ENCODE assay signal across 6 cellular contexts in the genomic region with DNA sequence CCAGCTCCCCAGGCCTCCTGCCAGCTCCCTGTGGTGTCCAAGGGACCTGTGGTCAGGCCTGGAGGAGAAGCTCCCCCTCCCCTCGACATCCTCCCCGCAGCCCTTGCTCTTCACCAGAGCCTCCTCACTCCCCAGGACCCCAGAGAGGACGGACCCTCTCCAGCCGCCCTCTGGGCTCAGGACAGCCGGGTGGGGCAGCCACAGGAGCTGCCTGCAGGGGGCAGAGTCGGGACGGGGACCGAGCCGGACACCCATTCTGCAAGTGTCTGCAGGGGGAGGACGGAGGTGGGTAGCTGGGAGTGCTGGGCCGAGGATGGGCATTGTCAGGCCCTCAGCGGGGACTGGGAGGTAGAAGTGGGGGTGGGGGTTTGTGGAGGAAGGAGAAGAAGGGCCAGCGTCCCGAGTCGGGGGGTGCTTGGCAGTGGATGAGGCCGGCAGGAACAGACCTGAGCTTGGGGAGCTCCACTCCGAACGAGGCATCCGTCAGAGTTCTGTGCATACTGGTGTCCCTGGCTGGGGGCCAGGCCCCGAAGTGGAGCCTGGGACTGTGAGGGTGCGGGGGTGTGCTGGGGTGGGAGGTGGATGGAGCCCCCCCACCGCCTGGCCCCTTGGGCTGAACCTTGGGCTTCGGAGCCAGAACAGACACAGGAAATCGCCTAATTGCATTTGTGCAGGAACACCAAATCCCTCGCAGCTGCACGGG. TPM values are rescaled to one million over a fixed set of nuclear protein-coding genes. Genes with fewer than 3 reads are reported as not detected.
A peak's percentile ranks its signal among the peaks of the same experiment; 100 is the strongest.
DNase-seq lines count a peak whose midpoint lies in the region; ATAC-seq and TF ChIP-seq lines count a peak whose summit lies in the region.

No MANE protein-coding gene starts in this region.

- H3K4me2 ChIP-seq in OCI-LY7 (ENCODE audit: low read length): no peak overlapping the region

- no TSS peak for BruUV-seq in OCI-LY7 (replicated peaks; lab: Mats Ljungman, UMichigan)

- H3K4me3 Mint-ChIP-seq in CD4-positive, alpha-beta T cell: no peak overlapping the region

- H3K4me1 ChIP-seq in OCI-LY7 (ENCODE audit: insufficient read depth, low read length, poor library complexity, severe bottlenecking): peaks cover 8% of the 10 kb centered on the region

- CTCF ChIA-PET in CD4-positive, alpha-beta T cell (lab: Charles Lee): interaction anchor here (1.0 kb wide), 1 partner anchor 183 kb away, joined by 3 read pairs; no protein-coding TSS in a partner anchor
- CTCF ChIA-PET in OCI-LY7 (lab: Charles Lee; ENCODE audit: unreplicated experiment): no interaction called here

- H3K9me3 Mint-ChIP-seq in CD4-positive, alpha-beta T cell: no peaks in the 10 kb centered on the region
- no peaks in the 10 kb centered on the region for H3K9me3 Mint-ChIP-seq in activated naive CD4-positive, alpha-beta T cell treated with anti-CD3 and anti-CD28 coated beads, Interleukin-2, amount 50 U/mL, for 72 hours

- POLR2A ChIA-PET in CD4-positive, alpha-beta T cell (lab: Charles Lee): interaction anchor here (1.1 to 1.7 kb wide), 4 partner anchors 23 to 41 kb away, joined by 3 to 7 read pairs (median 5); no protein-coding TSS in a partner anchor
- POLR2A ChIA-PET in OCI-LY7 (lab: Charles Lee): no interaction called here

- peak in 2 of 10 experiments; percentile 4 to 40 for DNase-seq in CD4-positive, alpha-beta T cell
- DNase-seq in OCI-LY7 (ENCODE audit: low spot score) (peak; percentile 18), left ventricle myocardium superior (peak; percentile 88), cerebellar nuclear complex (lab: John Stamatoyannopoulos, UW) (no peak)
- DNase-seq in activated naive CD4-positive, alpha-beta T cell treated with anti-CD3 and anti-CD28 coated beads, Interleukin-2, amount 50 U/mL, for 72 hours (ENCODE audit: low spot score in 2 of 2): no peak

- H3K27ac ChIP-seq in CD4-positive, alpha-beta T cell (ENCODE audit: low read depth, low read length): peak overlapping the region; percentile 13
- H3K27ac ChIP-seq in OCI-LY7 (ENCODE audit: low read depth, low read length, poor library complexity, severe bottlenecking): no peak overlapping the region

- ATAC-seq in CD4-positive, alpha-beta T cell (ENCODE audit: poor library complexity): no peak
- peak; percentile 21 for ATAC-seq in left ventricle myocardium superior
- ATAC-seq in HG03159 (IDR thresholded peaks at IDR 0.05; ENCODE audit: unreplicated experiment): no peak
- ATAC-seq in activated naive CD4-positive, alpha-beta T cell treated with anti-CD3 and anti-CD28 coated beads, Interleukin-2, amount 50 U/mL, for 72 hours: no peak

- TF ChIP-seq CTCF in CD4-positive, alpha-beta T cell (IDR thresholded peaks at IDR 0.05): peak; percentile 19
- TF ChIP-seq CTCF in OCI-LY7 (conservative IDR thresholded peaks at IDR 0.05; ENCODE audit: low read length): peak; percentile 73

- no peaks in the 10 kb centered on the region for H3K36me3 ChIP-seq in OCI-LY7 (ENCODE audit: insufficient read depth, low read length)

- intact Hi-C loops in CD4-positive, alpha-beta T cell (cut with DNase I, micrococcal nuclease): no loop called here
- intact Hi-C loops in OCI-LY7 (cut with micrococcal nuclease; ENCODE audit: unreplicated experiment): no loop called here
- intact Hi-C loops in left ventricle myocardium superior (cut with micrococcal nuclease): no loop called here

- H2AFZ ChIP-seq in OCI-LY7 (ENCODE audit: low read length): no peak overlapping the region

- no peak overlapping the region for H3K27ac Mint-ChIP-seq in CD4-positive, alpha-beta T cell
- H3K27ac Mint-ChIP-seq in activated naive CD4-positive, alpha-beta T cell treated with anti-CD3 and anti-CD28 coated beads, Interleukin-2, amount 50 U/mL, for 72 hours: peak overlapping the region in 1 of 2 donors; percentile 22

- H3K79me2 ChIP-seq in OCI-LY7 (ENCODE audit: insufficient read depth, low read depth, low read length): no peaks in the 10 kb centered on the region

- H3K36me3 Mint-ChIP-seq in CD4-positive, alpha-beta T cell (ENCODE audit: low read depth): peaks cover 17% of the 10 kb centered on the region
- no peaks in the 10 kb centered on the region for H3K36me3 Mint-ChIP-seq in activated naive CD4-positive, alpha-beta T cell treated with anti-CD3 and anti-CD28 coated beads, Interleukin-2, amount 50 U/mL, for 72 hours

- H3K27me3 Mint-ChIP-seq in CD4-positive, alpha-beta T cell: no peaks in the 10 kb centered on the region

- H4K20me1 ChIP-seq in OCI-LY7 (ENCODE audit: insufficient read depth, low read length): no peaks in the 10 kb centered on the region

- H3K4me3 ChIP-seq in OCI-LY7 (ENCODE audit: low read depth, low read length, poor library complexity, severe bottlenecking): no peak overlapping the region

- H3K9me3 ChIP-seq in CD4-positive, alpha-beta T cell (ENCODE audit: control insufficient read depth, low read length): no peaks in the 10 kb centered on the region
- no peaks in the 10 kb centered on the region for H3K9me3 ChIP-seq in OCI-LY7 (ENCODE audit: low read length)

- peaks cover 32% of the 10 kb centered on the region for H3K4me1 Mint-ChIP-seq in CD4-positive, alpha-beta T cell (ENCODE audit: low read depth)

- H3K9me2 ChIP-seq in OCI-LY7 (ENCODE audit: insufficient read depth, low read length): no peaks in the 10 kb centered on the region

- H3K27me3 ChIP-seq in CD4-positive, alpha-beta T cell (ENCODE audit: control insufficient read depth, insufficient read depth, low read length): no peaks in the 10 kb centered on the region

RNA-seq across cellular contexts. Expression of a gene that starts 15.2 kb away (rescaled TPM):
- not detected for total RNA-seq in CD4-positive, alpha-beta T cell
- not detected in 2 replicates for total RNA-seq in OCI-LY7 (2014; rRNA removed; shearing (Covaris generic))
- total RNA-seq in OCI-LY7 (2022): not detected in 2 replicates
- 4.4 TPM for total RNA-seq in left ventricle myocardium superior
- under 1 TPM; 0.12 to 0.20 TPM for total RNA-seq in activated naive CD4-positive, alpha-beta T cell treated with anti-CD3 and anti-CD28 coated beads, Interleukin-2, amount 50 U/mL, for 72 hours

RNA-seq across cellular contexts. Expression of a gene that starts 23.6 kb away (rescaled TPM):
- 100 to 1,000 TPM; 228 to 232 TPM for total RNA-seq in CD4-positive, alpha-beta T cell
- 195 and 232 TPM in 2 replicates for total RNA-seq in OCI-LY7 (2014; rRNA removed; shearing (Covaris generic))
- total RNA-seq in OCI-LY7 (2022) (225 and 303 TPM in 2 replicates), left ventricle myocardium superior (22.9 TPM)
- 100 to 1,000 TPM; 102 to 263 TPM for total RNA-seq in activated naive CD4-positive, alpha-beta T cell treated with anti-CD3 and anti-CD28 coated beads, Interleukin-2, amount 50 U/mL, for 72 hours

RNA-seq across cellular contexts. Expression of a gene that starts 37.7 kb away (rescaled TPM):
- total RNA-seq in CD4-positive, alpha-beta T cell: under 1 TPM in 1 of 2 experiments, not detected in 1; 0.50 TPM
- total RNA-seq in OCI-LY7 (2014; rRNA removed; shearing (Covaris generic)): 2.5 and 7.3 TPM in 2 replicates
- total RNA-seq in OCI-LY7 (2022): 8.7 and 14.3 TPM in 2 replicates
- not detected for total RNA-seq in left ventricle myocardium superior
- total RNA-seq in activated naive CD4-positive, alpha-beta T cell treated with anti-CD3 and anti-CD28 coated beads, Interleukin-2, amount 50 U/mL, for 72 hours: not detected

RNA-seq across cellular contexts. Expression of a gene that starts 41.7 kb away (rescaled TPM):
- not detected for total RNA-seq in CD4-positive, alpha-beta T cell
- total RNA-seq in OCI-LY7 (2014; rRNA removed; shearing (Covaris generic)): not detected in 2 replicates
- total RNA-seq in OCI-LY7 (2022): not detected in 2 replicates
- not detected for total RNA-seq in left ventricle myocardium superior
- not detected for total RNA-seq in activated naive CD4-positive, alpha-beta T cell treated with anti-CD3 and anti-CD28 coated beads, Interleukin-2, amount 50 U/mL, for 72 hours

RNA-seq across cellular contexts. Expression of a gene that starts 43.0 kb away (rescaled TPM):
- 10 to 100 TPM; 19.1 to 21.9 TPM for total RNA-seq in CD4-positive, alpha-beta T cell
- 6.2 and 10.0 TPM in 2 replicates for total RNA-seq in OCI-LY7 (2014; rRNA removed; shearing (Covaris generic))
- total RNA-seq in OCI-LY7 (2022) (4.7 and 5.8 TPM in 2 replicates), left ventricle myocardium superior (46.1 TPM)
- 10 to 100 TPM; 10.3 to 12.9 TPM for total RNA-seq in activated naive CD4-positive, alpha-beta T cell treated with anti-CD3 and anti-CD28 coated beads, Interleukin-2, amount 50 U/mL, for 72 hours

Comparison
In these comparisons a context has a peak if more than half of its experiments do, and no peak if none do; other contexts are left out.
1. DNase-seq: peak in OCI-LY7 (single experiment) and left ventricle myocardium superior (single experiment); none in cerebellar nuclear complex (0 of 2) and activated naive CD4-positive, alpha-beta T cell treated with anti-CD3 and anti-CD28 coated beads, Interleukin-2, amount 50 U/mL, for 72 hours (0 of 2).